In the genomic region with DNA sequence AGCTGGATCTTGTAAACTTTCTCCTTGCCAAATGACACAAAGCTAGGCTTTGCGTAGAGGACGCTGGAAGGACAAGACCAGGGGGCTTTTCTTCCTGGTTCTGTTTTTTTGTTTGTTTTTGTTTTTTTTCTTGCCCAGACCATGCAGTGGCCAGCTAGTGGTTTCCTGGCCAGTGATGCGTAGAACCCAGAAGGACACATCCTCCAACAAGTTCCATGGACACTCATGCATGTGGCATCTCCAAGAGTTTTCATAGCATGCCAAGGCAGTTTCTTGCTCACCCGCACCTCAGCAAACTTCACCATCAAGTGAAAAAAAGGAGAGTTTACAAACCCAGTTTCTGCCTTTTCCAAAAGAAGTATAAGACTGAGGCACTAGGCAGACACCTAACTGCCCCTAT, we compare ENCODE assay signal across 15 cellular contexts. TPM values are rescaled to one million over a fixed set of nuclear protein-coding genes. Genes with fewer than 3 reads are reported as not detected.
DNase-seq lines count a peak whose midpoint lies in the region; ATAC-seq and TF ChIP-seq lines count a peak whose summit lies in the region.
"Had no signal": no experiment of that assay in that cellular context is flagged by ENCODE, and none has a peak within 500 bp of the region (broad histone marks: within the 10 kb centered on the region; RNA-seq: fewer than 3 reads in every experiment).

No MANE protein-coding gene starts in this region.

- peaks cover 4% of the 10 kb centered on the region for H3K36me3 Mint-ChIP-seq in nephron progenitor cell (ENCODE audit: low read depth)
- H3K36me3 Mint-ChIP-seq: CD4-positive, alpha-beta memory T cell had no signal

- H3K27me3 Mint-ChIP-seq in nephron progenitor cell (ENCODE audit: low read depth, poor library complexity) = peaks cover 3% of the 10 kb centered on the region

- in situ Hi-C loops in Caki2 (cut with HindIII; ENCODE audit: low pct_unique_long_range_greater_than_20kb, low sequenced_read_pairs) = no loop called here

- DNase-seq in Caki2 (ENCODE audit: low read depth) (peak; percentile 30), M059J (ENCODE audit: low read depth) (peak; percentile 58), astrocyte of the hippocampus (ENCODE audit: low read depth, low spot score) (peak; percentile 34), nephron progenitor cell (no peak), head of caudate nucleus (no peak), NCI-H748 treated with DMSO at 0.1 percent for 48 hours (lab: John Stamatoyannopoulos, UW) (no peak)
- DNase-seq: BE2C; CD4-positive, alpha-beta memory T cell; DMS153; DND-41; GOT3 had no signal

- no peak overlapping the region for H3K4me3 Mint-ChIP-seq in nephron progenitor cell
- H3K4me3 Mint-ChIP-seq: CD4-positive, alpha-beta memory T cell had no signal

- TF ChIP-seq CTCF in nephron progenitor cell (IDR thresholded peaks at IDR 0.05) = no peak

- intact Hi-C loops in head of caudate nucleus (cut with DNase I) = loop anchor here (10.0 kb wide), 1 partner anchor 1004 kb away; no protein-coding TSS in a partner anchor

- peaks cover 39% of the 10 kb centered on the region for H3K4me1 Mint-ChIP-seq in nephron progenitor cell
- H3K4me1 Mint-ChIP-seq: CD4-positive, alpha-beta memory T cell had no signal

- ATAC-seq in GM18519 (IDR thresholded peaks at IDR 0.05; ENCODE audit: low FRiP score, unreplicated experiment) (no peak), GM19035 (IDR thresholded peaks at IDR 0.05; ENCODE audit: unreplicated experiment) (no peak)
- ATAC-seq: HepG2 had no signal

- peak overlapping the region; percentile 68 for H3K27ac Mint-ChIP-seq in nephron progenitor cell
- H3K27ac Mint-ChIP-seq: CD4-positive, alpha-beta memory T cell had no signal

- H3K9me3 Mint-ChIP-seq in nephron progenitor cell = no peaks in the 10 kb centered on the region

RNA-seq across cellular contexts. Expression of a gene that starts 46.1 kb away (rescaled TPM):
- total RNA-seq in Caki2 (2014; rRNA removed; shearing (Covaris generic); ENCODE audit: low replicate concordance) = not detected in 2 replicates
- total RNA-seq in M059J (2014; rRNA removed; shearing (Covaris generic)) = not detected in 2 replicates
- total RNA-seq: A172; CD4-positive, alpha-beta memory T cell; HepG2 had no signal

Comparison
In these comparisons a context has a peak if more than half of its experiments do, and no peak if none do; other contexts are left out.
1. DNase-seq: peak in Caki2 (single experiment), M059J (single experiment) and astrocyte of the hippocampus (single experiment); none in nephron progenitor cell (single experiment), head of caudate nucleus (0 of 42) and NCI-H748 treated with DMSO at 0.1 percent for 48 hours (single experiment).